ENCODE assay signal across 8 cellular contexts in the genomic region with DNA sequence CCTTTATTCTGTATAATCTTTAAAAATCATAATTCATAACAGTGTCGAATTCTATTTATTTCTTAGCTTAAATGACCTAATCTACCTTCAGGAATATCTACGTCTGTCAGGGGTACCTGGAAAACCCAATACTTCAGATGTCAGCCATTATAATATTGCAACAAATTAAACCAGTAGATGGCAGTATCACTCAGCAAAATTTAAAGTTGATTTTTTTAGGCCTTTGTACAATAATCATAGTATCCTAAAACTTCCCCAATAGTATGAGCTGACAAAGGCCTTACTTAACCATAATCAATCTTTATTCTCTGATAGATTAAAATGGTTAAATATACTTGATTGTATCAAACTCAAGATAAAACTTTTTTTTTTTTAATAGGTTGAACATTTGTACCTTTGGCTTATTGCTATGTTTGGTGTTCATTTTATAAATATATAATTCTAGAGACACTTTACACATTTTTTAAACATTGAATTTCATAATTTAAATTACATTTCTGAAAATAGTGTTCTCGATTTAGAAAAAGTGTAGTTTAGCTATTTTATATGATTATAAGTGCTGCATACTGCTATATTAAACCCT.
DNase-seq lines count a peak whose midpoint lies in the region; ATAC-seq and TF ChIP-seq lines count a peak whose summit lies in the region.

No MANE protein-coding gene starts in this region.

- H3K4me1 ChIP-seq in neural progenitor cell, result no peaks in the 10 kb centered on the region

- no peaks in the 10 kb centered on the region for H3K9me3 ChIP-seq in neural progenitor cell (ENCODE audit: low read depth)

- H3K36me3 ChIP-seq in neural progenitor cell, result no peaks in the 10 kb centered on the region

- no peaks in the 10 kb centered on the region for H3F3A ChIP-seq in neural progenitor cell (ENCODE audit: low read depth)

- no peaks in the 10 kb centered on the region for H3K4me1 Mint-ChIP-seq in neural progenitor cell

- DNase-seq in D341Med (ENCODE audit: low spot score) (peak; percentile 19), NCI-H2081 (lab: John Stamatoyannopoulos, UW) (peak; percentile 13 to 49), cerebellum (ENCODE audit: low spot score) (peak; percentile 7), neural progenitor cell (ENCODE audit: low spot score) (peak; percentile 18), amygdala (lab: John Stamatoyannopoulos, UW) (no peak)
- DNase-seq in activated CD8-positive, alpha-beta memory T cell treated with anti-CD3 and anti-CD28 coated beads for 24 hours, result no peak

- no peak overlapping the region for H3K9ac ChIP-seq in neural progenitor cell

- H4K20me1 ChIP-seq in neural progenitor cell (ENCODE audit: low read depth), result no peaks in the 10 kb centered on the region

- H3K27ac ChIP-seq in neural progenitor cell, result no peak overlapping the region

- H3K4me3 ChIP-seq in neural progenitor cell, result no peak overlapping the region

- peak overlapping the region; percentile 61 for H2AFZ ChIP-seq in neural progenitor cell (replicated peaks)

- no peaks in the 10 kb centered on the region for H3K79me2 ChIP-seq in neural progenitor cell (ENCODE audit: low read depth)

- H3K27me3 Mint-ChIP-seq in neural progenitor cell (ENCODE audit: insufficient read depth, low read depth), result no peaks in the 10 kb centered on the region

- H3K4me3 Mint-ChIP-seq in neural progenitor cell, result no peak overlapping the region

- H3K27me3 ChIP-seq in neural progenitor cell, result no peaks in the 10 kb centered on the region

- peaks cover 2% of the 10 kb centered on the region for H3K9me3 Mint-ChIP-seq in neural progenitor cell

- no peaks in the 10 kb centered on the region for H3K36me3 Mint-ChIP-seq in neural progenitor cell

- peak; percentile 78 for TF ChIP-seq CTCF in neural progenitor cell (IDR thresholded peaks at IDR 0.05)

- no peak overlapping the region for H3K4me2 ChIP-seq in neural progenitor cell

- peak; percentile 67 for ATAC-seq in GM21717 (IDR thresholded peaks at IDR 0.05; ENCODE audit: unreplicated experiment)
- no peak for ATAC-seq in HG02973 (IDR thresholded peaks at IDR 0.05; ENCODE audit: unreplicated experiment)

- no peak overlapping the region for H3K27ac Mint-ChIP-seq in neural progenitor cell

Comparison
In these comparisons a context has a peak if more than half of its experiments do, and no peak if none do; other contexts are left out.
1. DNase-seq: peak in D341Med (single experiment), NCI-H2081 (2 of 2), cerebellum (single experiment) and neural progenitor cell (single experiment); none in amygdala (0 of 56) and activated CD8-positive, alpha-beta memory T cell treated with anti-CD3 and anti-CD28 coated beads for 24 hours (single experiment).